In the genomic region with DNA sequence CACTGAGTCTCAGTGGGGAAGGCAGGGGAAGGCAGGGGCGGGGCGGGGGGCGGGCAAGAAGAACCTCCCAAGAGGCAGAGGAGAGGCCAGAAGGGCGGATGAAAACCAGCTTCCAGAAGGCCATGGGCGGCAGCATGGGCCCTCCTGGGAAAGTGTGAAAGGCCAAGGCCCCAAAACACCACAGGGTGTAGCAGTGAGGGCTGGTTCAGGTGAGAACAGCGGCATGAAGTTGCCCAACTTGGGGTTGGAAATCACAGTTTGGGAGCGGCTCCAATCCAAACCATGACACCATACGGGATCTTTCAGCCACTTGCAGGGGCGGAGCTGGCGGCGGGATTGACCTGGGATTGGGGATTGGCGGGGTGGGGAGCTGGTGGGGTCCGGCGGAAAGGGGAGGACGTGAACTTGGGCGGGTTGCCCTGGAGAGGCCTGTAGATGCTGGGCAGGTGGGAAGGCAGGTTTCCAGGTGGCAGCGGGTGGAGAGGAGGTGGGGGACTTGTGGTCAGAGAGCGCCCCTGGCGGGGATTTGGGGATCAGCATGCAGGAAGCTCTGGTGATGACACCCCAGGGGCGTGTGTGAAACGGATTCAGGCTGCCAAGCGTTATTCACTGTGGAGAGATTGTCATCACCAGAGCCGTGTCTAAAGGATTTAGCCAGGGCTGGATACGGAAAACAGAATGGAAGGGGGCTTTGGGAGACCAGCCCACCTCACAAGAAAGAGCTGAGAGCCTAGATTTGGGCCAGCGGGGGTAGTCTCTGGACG, we compare ENCODE assay signal across 8 cellular contexts.
DNase-seq lines count a peak whose midpoint lies in the region; ATAC-seq and TF ChIP-seq lines count a peak whose summit lies in the region.

No MANE protein-coding gene starts in this region.

- peaks cover 11% of the 10 kb centered on the region for H3K36me3 Mint-ChIP-seq in osteocyte (ENCODE audit: unreplicated experiment)

- TF ChIP-seq CTCF in gastroesophageal sphincter (IDR thresholded peaks at IDR 0.05) (peak in 3 of 4 experiments; percentile 54 to 80 (median 73)), osteocyte (IDR thresholded peaks at IDR 0.05) (peak; percentile 85), tibial artery (IDR thresholded peaks at IDR 0.05) (peak; percentile 32 to 36)

- no peaks in the 10 kb centered on the region for H3K9me3 ChIP-seq in gastroesophageal sphincter
- H3K9me3 ChIP-seq in tibial artery = no peaks in the 10 kb centered on the region

- H3K4me3 ChIP-seq in gastroesophageal sphincter (peak overlapping the region in 1 of 2 donors; percentile 39), tibial artery (peak overlapping the region in 1 of 2 donors; percentile 3)

- intact Hi-C loops in tibial artery (cut with DNase I; ENCODE audit: low total_unique reads) = no loop called here

- H3K36me3 ChIP-seq in gastroesophageal sphincter (peaks cover 0 to 39% of the 10 kb centered on the region in 2 donors), tibial artery (peaks cover 37 to 62% (median 47%) of the 10 kb centered on the region in 3 donors)

- H3K27me3 Mint-ChIP-seq in osteocyte (ENCODE audit: unreplicated experiment) = no peaks in the 10 kb centered on the region

- no peaks in the 10 kb centered on the region for H3K9me3 Mint-ChIP-seq in osteocyte (ENCODE audit: unreplicated experiment)

- no peak for TF ChIP-seq EP300 in gastroesophageal sphincter (IDR thresholded peaks at IDR 0.05)

- 36 to 78% methylated on average over 4 to 10 of the region's 26 CpGs for WGBS in gastroesophageal sphincter (ENCODE audit: low coverage in 1 of 2), 2 donors

- peak overlapping the region; percentile 82 for H3K4me3 Mint-ChIP-seq in osteocyte (ENCODE audit: unreplicated experiment)

- DNase-seq in NCI-H748 (lab: John Stamatoyannopoulos, UW; ENCODE audit: unreplicated experiment) (peak; percentile 37), NCI-H748 treated with DMSO at 0.1 percent for 48 hours (lab: John Stamatoyannopoulos, UW) (no peak), SHP77 (lab: John Stamatoyannopoulos, UW) (peak; percentile 15 to 33), osteocyte (ENCODE audit: extremely low spot score, unreplicated experiment) (peak; percentile 93), tibial artery (peak; percentile 71 to 76), NCI-H1092 (lab: John Stamatoyannopoulos, UW) (no peak)
- DNase-seq in activated naive CD4-positive, alpha-beta T cell treated with Interleukin-2 at 50 U/mL for 16 hours = peak; percentile 75

- peaks cover 27% of the 10 kb centered on the region for H3K4me1 Mint-ChIP-seq in osteocyte (ENCODE audit: unreplicated experiment)

- peak; percentile 72 for ATAC-seq in gastroesophageal sphincter

- H3K27me3 ChIP-seq in gastroesophageal sphincter (no peaks in the 10 kb centered on the region), tibial artery (no peaks in the 10 kb centered on the region)

- no peak for TF ChIP-seq POLR2A in gastroesophageal sphincter (IDR thresholded peaks at IDR 0.05)

- peak overlapping the region; percentile 92 for H3K27ac Mint-ChIP-seq in osteocyte (ENCODE audit: unreplicated experiment)

- peaks cover 0 to 36% (median 16%) of the 10 kb centered on the region in 3 donors for H3K4me1 ChIP-seq in gastroesophageal sphincter
- peaks cover 0 to 19% (median 9%) of the 10 kb centered on the region in 4 donors for H3K4me1 ChIP-seq in tibial artery

- H3K27ac ChIP-seq in gastroesophageal sphincter (peak overlapping the region in 2 of 4 donors; percentile 19 to 60), tibial artery (no peak overlapping the region)

Comparison
In these comparisons a context has a peak if more than half of its experiments do, and no peak if none do; other contexts are left out.
1. DNase-seq: peak in NCI-H748 (single experiment), SHP77 (2 of 2), activated naive CD4-positive, alpha-beta T cell treated with Interleukin-2 at 50 U/mL for 16 hours (single experiment), osteocyte (single experiment) and tibial artery (2 of 2); none in NCI-H748 treated with DMSO at 0.1 percent for 48 hours (single experiment) and NCI-H1092 (single experiment).
2. CTCF ChIP-seq: peak in every context shown above with its lines; median percentile 85 in osteocyte; 73 in gastroesophageal sphincter; 34 in tibial artery.